8 cellular contexts compared by ENCODE assay signal in genomic region chr5:171941275-171941674, GRCh38.
DNase-seq lines count a peak whose midpoint lies in the region; ATAC-seq, FAIRE-seq and TF ChIP-seq lines count a peak whose summit lies in the region.
"Not testable (repeated sequence)": the region's sequence is repeated elsewhere in the genome, so short reads cannot be mapped to it uniquely, and the experiment has no call there.

No MANE protein-coding gene starts in this region.

- H3K4me2 ChIP-seq in A549: peak overlapping the region; percentile 30; the same call in 2 of the 3 replicates

- H3K36me3 ChIP-seq in bronchial epithelial cell (ENCODE audit: control insufficient read depth, insufficient read depth, low read length): not testable (repeated sequence)

- H3K9me3 Mint-ChIP-seq in activated CD4-positive, alpha-beta T cell treated with anti-CD3 and anti-CD28 coated beads for 36 hours (ENCODE audit: low read depth); memory B cell: not testable (repeated sequence)

- not testable (repeated sequence) for DNase-seq in A549 (ENCODE audit: low read depth in 1 of 2, low spot score in 1 of 2); activated CD4-positive, alpha-beta T cell treated with anti-CD3 and anti-CD28 coated beads for 36 hours; bronchial epithelial cell (ENCODE audit: low read depth); memory B cell (ENCODE audit: low spot score in 2 of 2)

- H3K27me3 Mint-ChIP-seq in activated CD4-positive, alpha-beta T cell treated with anti-CD3 and anti-CD28 coated beads for 36 hours; memory B cell: not testable (repeated sequence)

- not testable (repeated sequence) for TF ChIP-seq EP300 in A549 (IDR thresholded peaks at IDR 0.05)

- TF ChIP-seq RAD21 in A549 (conservative IDR thresholded peaks at IDR 0.05 in 1 of 2, IDR thresholded peaks at IDR 0.05 in 1 of 2): not testable (repeated sequence)

- not testable (repeated sequence) for H3K4me3 Mint-ChIP-seq in activated CD4-positive, alpha-beta T cell treated with anti-CD3 and anti-CD28 coated beads for 36 hours; memory B cell

- H3K9me3 ChIP-seq in A549: not testable (repeated sequence)

- not testable (repeated sequence) for TF ChIP-seq CTCF in A549 (IDR thresholded peaks at IDR 0.05); bronchial epithelial cell (IDR thresholded peaks at IDR 0.05; ENCODE audit: insufficient read depth, low read length, severe bottlenecking)

- POLR2A ChIA-PET in A549 (lab: Yijun Ruan, JAX); activated CD4-positive, alpha-beta T cell treated with anti-CD3 and anti-CD28 coated beads for 36 hours (lab: Charles Lee): not testable (repeated sequence)

- WGBS in A549 (ENCODE audit: missing lambda C conversion rate): 83% methylated on average over 3 of the region's 5 CpGs

- H3K4me1 Mint-ChIP-seq in activated CD4-positive, alpha-beta T cell treated with anti-CD3 and anti-CD28 coated beads for 36 hours: peaks cover 47% of the 10 kb centered on the region
- H3K4me1 Mint-ChIP-seq in memory B cell: peaks cover 41% of the 10 kb centered on the region

- not testable (repeated sequence) for H3K4me3 ChIP-seq in A549; bronchial epithelial cell (ENCODE audit: low read depth, low read length)

- H3K27ac Mint-ChIP-seq in activated CD4-positive, alpha-beta T cell treated with anti-CD3 and anti-CD28 coated beads for 36 hours: not testable (repeated sequence)
- H3K27ac Mint-ChIP-seq in memory B cell: peak overlapping the region; percentile 76

- H3K36me3 Mint-ChIP-seq in activated CD4-positive, alpha-beta T cell treated with anti-CD3 and anti-CD28 coated beads for 36 hours (ENCODE audit: low read depth); memory B cell: not testable (repeated sequence)

- CTCF ChIA-PET in A549 (lab: Yijun Ruan, JAX): not testable (repeated sequence)
- CTCF ChIA-PET in activated CD4-positive, alpha-beta T cell treated with anti-CD3 and anti-CD28 coated beads for 36 hours (lab: Charles Lee): interaction anchor here (1.9 kb wide), 1 partner anchor 66 kb away, joined by 5 read pairs; the partner anchor contains the start of gene FBXW11

- not testable (repeated sequence) for H3K27ac ChIP-seq in A549

- ATAC-seq in A549; memory B cell (ENCODE audit: low read depth): not testable (repeated sequence)
- ATAC-seq in GM18858 (IDR thresholded peaks at IDR 0.05; ENCODE audit: unreplicated experiment): peak; percentile 38
- ATAC-seq in GM21390 (IDR thresholded peaks at IDR 0.05; ENCODE audit: unreplicated experiment): peak; percentile 37
- peak; percentile 51 for ATAC-seq in HG02870 (IDR thresholded peaks at IDR 0.05; ENCODE audit: unreplicated experiment)
- peak; percentile 38 for ATAC-seq in HG03439 (IDR thresholded peaks at IDR 0.05; ENCODE audit: unreplicated experiment)
- ATAC-seq in activated CD4-positive, alpha-beta T cell treated with anti-CD3 and anti-CD28 coated beads for 36 hours: peak; percentile 74

- H3K27me3 ChIP-seq in bronchial epithelial cell (ENCODE audit: control insufficient read depth, insufficient read depth, low read length): not testable (repeated sequence)

- FAIRE-seq in A549 (lab: Jason Lieb, UNC) (peak; percentile 99), bronchial epithelial cell (lab: Jason Lieb, UNC) (peak; percentile 89)

- intact Hi-C loops in activated CD4-positive, alpha-beta T cell treated with anti-CD3 and anti-CD28 coated beads for 36 hours (cut with DNase I, micrococcal nuclease): not testable (repeated sequence)

- not testable (repeated sequence) for TF ChIP-seq POLR2A in A549 (IDR thresholded peaks at IDR 0.05; ENCODE audit: low read length)

- H3K4me1 ChIP-seq in A549: peaks cover 42% of the 10 kb centered on the region
